ENCODE assay signal across 22 cellular contexts in genomic region chr2:105387225-105387624, GRCh38. TPM values are rescaled to one million over a fixed set of nuclear protein-coding genes. Genes with fewer than 3 reads are reported as not detected.
DNase-seq lines count a peak whose midpoint lies in the region; ATAC-seq and TF ChIP-seq lines count a peak whose summit lies in the region.
"Had no signal": no experiment of that assay in that cellular context is flagged by ENCODE, and none has a peak within 500 bp of the region (broad histone marks: within the 10 kb centered on the region; RNA-seq: fewer than 3 reads in every experiment).

No MANE protein-coding gene starts in this region.

- TF ChIP-seq CTCF in GM10248 (IDR thresholded peaks at IDR 0.05; ENCODE audit: control extremely low read depth, extremely low read depth, low read depth, missing control alignments): no peak

- no peaks in the 10 kb centered on the region for H3K27me3 ChIP-seq in skeletal muscle satellite cell (ENCODE audit: control insufficient read depth, insufficient read depth, low read length)
- H3K27me3 ChIP-seq: BE2C had no signal

- no peaks in the 10 kb centered on the region for H3K9me3 ChIP-seq in skeletal muscle satellite cell (replicated peaks; ENCODE audit: low read length)
- H3K9me3 ChIP-seq: BE2C had no signal

- H3K4me3 Mint-ChIP-seq in T-helper 2 cell treated with Interferon-gamma antibody and Interleukin-4, amounts not matched to agents 5 μg/mL and 100 μg/mL, for 36 hours: no peak overlapping the region
- H3K4me3 Mint-ChIP-seq: endodermal cell had no signal

- H3K4me1 Mint-ChIP-seq in T-helper 2 cell treated with Interferon-gamma antibody and Interleukin-4, amounts not matched to agents 5 μg/mL and 100 μg/mL, for 36 hours (ENCODE audit: low read depth): no peaks in the 10 kb centered on the region
- H3K4me1 Mint-ChIP-seq: endodermal cell had no signal

- H3K9me3 Mint-ChIP-seq in T-helper 2 cell treated with Interferon-gamma antibody and Interleukin-4, amounts not matched to agents 5 μg/mL and 100 μg/mL, for 36 hours: no peaks in the 10 kb centered on the region
- H3K9me3 Mint-ChIP-seq: endodermal cell had no signal

- POLR2A ChIA-PET in GM10248 (lab: Yijun Ruan, JAX): no interaction called here

- no peak overlapping the region for H3K27ac Mint-ChIP-seq in T-helper 2 cell treated with Interferon-gamma antibody and Interleukin-4, amounts not matched to agents 5 μg/mL and 100 μg/mL, for 36 hours
- H3K27ac Mint-ChIP-seq: endodermal cell had no signal

- H3K9ac ChIP-seq in skeletal muscle satellite cell (ENCODE audit: low read depth, low read length): peak overlapping the region; percentile 12
- H3K9ac ChIP-seq: KMS-11 had no signal

- no peak overlapping the region for H3K4me3 ChIP-seq in skeletal muscle satellite cell (ENCODE audit: low read length)
- H3K4me3 ChIP-seq: GM12878, SK-N-MC had no signal

- H3K4me1 ChIP-seq in skeletal muscle satellite cell (ENCODE audit: control insufficient read depth, insufficient read depth, low read length): peaks cover 67% of the 10 kb centered on the region
- H3K4me1 ChIP-seq: BE2C had no signal

- H3K36me3 ChIP-seq in skeletal muscle satellite cell (ENCODE audit: insufficient read depth, low read length): peaks cover 86% of the 10 kb centered on the region

- H3K4me2 ChIP-seq in skeletal muscle satellite cell (ENCODE audit: low read length): peak overlapping the region; percentile 28
- H3K4me2 ChIP-seq: KMS-11 had no signal

- no peaks in the 10 kb centered on the region for H3K27me3 Mint-ChIP-seq in T-helper 2 cell treated with Interferon-gamma antibody and Interleukin-4, amounts not matched to agents 5 μg/mL and 100 μg/mL, for 36 hours (ENCODE audit: low read depth)

- no peak for ATAC-seq in HG03439 (IDR thresholded peaks at IDR 0.05; ENCODE audit: unreplicated experiment)
- ATAC-seq: GM12878, sciatic nerve had no signal

- CTCF ChIA-PET in GM10248 (lab: Yijun Ruan, JAX): no interaction called here

- no peaks in the 10 kb centered on the region for H3K36me3 Mint-ChIP-seq in T-helper 2 cell treated with Interferon-gamma antibody and Interleukin-4, amounts not matched to agents 5 μg/mL and 100 μg/mL, for 36 hours (ENCODE audit: low read depth)

- DNase-seq in M059J (ENCODE audit: low read depth) (peak; percentile 76), amniotic epithelial cell (ENCODE audit: low read depth) (peak; percentile 54), iris pigment epithelial cell (ENCODE audit: low read depth) (peak; percentile 47), GM10248 (ENCODE audit: extremely low spot score) (no peak)
- DNase-seq in T-helper 2 cell treated with Interferon-gamma antibody and Interleukin-4, amounts not matched to agents 5 μg/mL and 100 μg/mL, for 36 hours (ENCODE audit: low spot score): no peak
- DNase-seq: activated CD4-positive, CD25-positive, alpha-beta regulatory T cell treated with anti-CD3 and anti-CD28 coated beads, Interleukin-2, amount 50 U/mL, for 72 hours; BE2C; Calu3; cerebellar nuclear complex; endodermal cell; hypothalamus; midbrain; NCI-H1105 treated with DMSO at 0.1 percent for 48 hours; NCI-H2107; NCI-H524; T-helper 9 cell had no signal

RNA-seq across cellular contexts. Expression of gene FHL2, which starts 11.6 kb away (rescaled TPM):
- total RNA-seq in M059J (2014; rRNA removed; shearing (Covaris generic)): 146 and 164 TPM in 2 replicates
- total RNA-seq in skeletal muscle satellite cell (2012; rRNA removed): 117 and 154 TPM in 2 replicates

RNA-seq across cellular contexts. Expression of gene C2orf49, which starts 49.9 kb away (rescaled TPM):
- 19.2 and 22.0 TPM in 2 replicates for total RNA-seq in M059J (2014; rRNA removed; shearing (Covaris generic))
- total RNA-seq in skeletal muscle satellite cell (2012; rRNA removed): 14.0 and 16.5 TPM in 2 replicates

RNA-seq across cellular contexts. Expression of gene TGFBRAP1, which starts 57.7 kb away (rescaled TPM):
- total RNA-seq in M059J (2014; rRNA removed; shearing (Covaris generic)): 13.6 and 22.0 TPM in 2 replicates
- total RNA-seq in skeletal muscle satellite cell (2012; rRNA removed): 14.2 and 14.4 TPM in 2 replicates

Comparison
In these comparisons a context has a peak if more than half of its experiments do, and no peak if none do; other contexts are left out.
1. DNase-seq: peak in M059J (single experiment), amniotic epithelial cell (single experiment) and iris pigment epithelial cell (single experiment); none in GM10248 (single experiment) and T-helper 2 cell treated with Interferon-gamma antibody and Interleukin-4, amounts not matched to agents 5 μg/mL and 100 μg/mL, for 36 hours (single experiment).